1 cellular context compared by ENCODE assay signal in genomic region chr5:171521219-171521633, GRCh38.
A peak's percentile ranks its signal among the peaks of the same experiment; 100 is the strongest.
TF ChIP-seq lines count a peak whose summit lies in the region.

No MANE protein-coding gene starts in this region.

TF ChIP-seq in SK-N-SH, 30 proteins besides CTCF, POLR2A, EP300 and RAD21 (continued from another document):
- TF ChIP-seq REST (IDR thresholded peaks at IDR 0.05; ENCODE audit: low read depth, low read length) (no peak), SMC3 (IDR thresholded peaks at IDR 0.05; ENCODE audit: low read depth, low read length) (no peak), TEAD4 (IDR thresholded peaks at IDR 0.05; ENCODE audit: borderline replicate concordance, insufficient read depth) (peak; percentile 75), MEF2A (IDR thresholded peaks at IDR 0.05; ENCODE audit: borderline replicate concordance, low read depth) (no peak), SIN3A (IDR thresholded peaks at IDR 0.05; ENCODE audit: borderline replicate concordance, low read depth, low read length) (no peak), FOSL2 (IDR thresholded peaks at IDR 0.05; ENCODE audit: borderline replicate concordance, low read depth) (peak; percentile 97), RCOR1 (IDR thresholded peaks at IDR 0.05; ENCODE audit: low read length) (no peak), RXRA (IDR thresholded peaks at IDR 0.05; ENCODE audit: borderline replicate concordance, low read depth) (peak; percentile 69; the same call in 1 of the 2 replicates), PBX3 (IDR thresholded peaks at IDR 0.05) (peak; percentile 18; the same call in 1 of the 2 replicates), ZBTB33 (IDR thresholded peaks at IDR 0.05; ENCODE audit: borderline replicate concordance, low read depth) (no peak), NRF1 (IDR thresholded peaks at IDR 0.05; ENCODE audit: low read depth, low read length) (no peak), USF1 (IDR thresholded peaks at IDR 0.05; ENCODE audit: borderline replicate concordance, low read depth) (0 out of 2 replicates have a peak, but pooled peaks have one; percentile 40), IRF3 (IDR thresholded peaks at IDR 0.05; ENCODE audit: low read depth, low read length) (no peak), POLR2AphosphoS5 (IDR thresholded peaks at IDR 0.05; ENCODE audit: low read depth, low read length) (peak; percentile 56), GABPA (IDR thresholded peaks at IDR 0.05; ENCODE audit: low read depth) (no peak), FOXM1 (IDR thresholded peaks at IDR 0.05; ENCODE audit: low read depth) (no peak), GATA2 (CRISPR knock-in tag; IDR thresholded peaks at IDR 0.05) (no peak), YY1 (IDR thresholded peaks at IDR 0.05; ENCODE audit: low read depth) (no peak), ELF1 (IDR thresholded peaks at IDR 0.05) (no peak; the same call in 1 of the 2 replicates), NFIC (IDR thresholded peaks at IDR 0.05; ENCODE audit: borderline replicate concordance) (peak; percentile 59), RFX5 (IDR thresholded peaks at IDR 0.05; ENCODE audit: low read length) (no peak), TCF12 (IDR thresholded peaks at IDR 0.05) (peak; percentile 86), EZH2phosphoT487 (IDR thresholded peaks at IDR 0.05; ENCODE audit: borderline replicate concordance, low read depth) (no peak), MAX (IDR thresholded peaks at IDR 0.05; ENCODE audit: low read depth) (no peak; the same call in none of the 2 replicates), CHD2 (IDR thresholded peaks at IDR 0.05; ENCODE audit: low read length, partially characterized antibody) (no peak)
